ENCODE assay signal across 8 cellular contexts in genomic region chr15:74127954-74128784, GRCh38. TPM values are rescaled to one million over a fixed set of nuclear protein-coding genes. Genes with fewer than 3 reads are reported as not detected.
DNase-seq lines count a peak whose midpoint lies in the region; ATAC-seq and TF ChIP-seq lines count a peak whose summit lies in the region.

No MANE protein-coding gene starts in this region.

- no peak for DNase-seq in GM12865 (ENCODE audit: low read depth)
- no peak for DNase-seq in RWPE2 (ENCODE audit: low spot score)
- DNase-seq in foreskin keratinocyte = peak in 1 of 2 donors; percentile 22
- DNase-seq in retinal pigment epithelial cell (ENCODE audit: low read depth) = no peak
- no peak for DNase-seq in UCSD-AML1 (lab: John Stamatoyannopoulos, UW; ENCODE audit: unreplicated experiment)
- DNase-seq in KBM-7 = no peak

- H3K4me1 ChIP-seq in RWPE2 (ENCODE audit: insufficient read depth, poor library complexity, severe bottlenecking) (no peaks in the 10 kb centered on the region), foreskin keratinocyte (no peaks in the 10 kb centered on the region)

- ATAC-seq in RWPE2 (ENCODE audit: low read depth) (peak; percentile 49), foreskin keratinocyte (peak; percentile 25), GM19395 (IDR thresholded peaks at IDR 0.05; ENCODE audit: unreplicated experiment) (no peak), HG03565 (IDR thresholded peaks at IDR 0.05; ENCODE audit: unreplicated experiment) (no peak)

- H3K4me3 ChIP-seq in GM12865 (ENCODE audit: low read depth, low read length) (peak overlapping the region; percentile 10), RWPE2 (ENCODE audit: severe bottlenecking) (peak overlapping the region; percentile 24), retinal pigment epithelial cell (ENCODE audit: low read length) (peak overlapping the region; percentile 33)

- in situ Hi-C loops in KBM-7 (cut with MboI; ENCODE audit: low pct_unique_long_range_greater_than_20kb, low sequenced_read_pairs) = loop anchor here (25.0 kb wide), 2 partner anchors 184 to 1441 kb away; partner anchors contain the start of genes BBS4 and HIGD2B

- H3K27ac ChIP-seq in RWPE2 (ENCODE audit: poor library complexity, severe bottlenecking) (no peak overlapping the region), foreskin keratinocyte (no peak overlapping the region)

- TF ChIP-seq CTCF in GM12865 (IDR thresholded peaks at IDR 0.05; ENCODE audit: insufficient read depth, low read depth, low read length, missing control alignments) = no peak
- no peak for TF ChIP-seq CTCF in RWPE2 (IDR thresholded peaks at IDR 0.05; ENCODE audit: poor library complexity, severe bottlenecking)
- no peak for TF ChIP-seq CTCF in foreskin keratinocyte (conservative IDR thresholded peaks at IDR 0.05)
- TF ChIP-seq CTCF in retinal pigment epithelial cell (conservative IDR thresholded peaks at IDR 0.05; ENCODE audit: low read depth, low read length) = no peak

- peaks cover 96% of the 10 kb centered on the region for H3K27me3 ChIP-seq in RWPE2 (ENCODE audit: insufficient read depth, poor library complexity, severe bottlenecking)
- H3K27me3 ChIP-seq in foreskin keratinocyte = peaks cover 99% of the 10 kb centered on the region

- no peaks in the 10 kb centered on the region for H3K36me3 ChIP-seq in RWPE2 (ENCODE audit: low read depth)

- H3K9me3 ChIP-seq in RWPE2 (ENCODE audit: severe bottlenecking) = no peaks in the 10 kb centered on the region

RNA-seq across cellular contexts. Expression of gene ISLR2, which starts 2.2 kb away (rescaled TPM):
- not detected in 2 replicates for total RNA-seq in foreskin keratinocyte
- polyA plus RNA-seq in foreskin keratinocyte = not detected in 2 replicates

RNA-seq across cellular contexts. Expression of gene ISLR, which starts 45.3 kb away (rescaled TPM):
- total RNA-seq in foreskin keratinocyte = not detected in 2 replicates
- not detected in 2 replicates for polyA plus RNA-seq in foreskin keratinocyte

RNA-seq across cellular contexts. Expression of gene GOLGA6A, which starts 45.8 kb away (rescaled TPM):
- total RNA-seq in foreskin keratinocyte = not detected in 2 replicates
- polyA plus RNA-seq in foreskin keratinocyte = not detected in 2 replicates

Comparison
In these comparisons a context has a peak if more than half of its experiments do, and no peak if none do; other contexts are left out.
1. ATAC-seq: peak in RWPE2 (single experiment) and foreskin keratinocyte (single experiment); none in GM19395 (single experiment) and HG03565 (single experiment).
2. Peak in every context shown above with its lines, with median percentiles within 50 percentile points of each other: H3K4me3 ChIP-seq.